Comparison of ENCODE assay signal across 1 cellular context in the genomic region with DNA sequence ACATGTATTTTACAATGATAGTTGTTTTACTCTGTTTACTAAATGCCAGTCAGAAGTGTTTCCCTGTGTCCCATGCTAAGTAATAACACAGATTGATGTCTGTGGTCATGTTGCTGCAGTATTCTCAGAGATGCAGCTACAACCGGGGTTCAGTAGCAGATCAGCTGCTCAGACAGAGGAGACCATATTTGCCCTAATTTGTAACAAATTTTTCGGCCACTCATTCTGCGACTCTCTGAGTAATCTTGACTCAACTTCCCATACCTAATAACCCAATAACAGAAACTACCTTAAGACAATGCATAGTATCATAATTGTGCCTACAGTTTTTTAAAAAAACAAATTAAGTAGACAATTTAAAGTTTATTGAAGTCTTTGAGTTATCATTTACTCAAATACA.
TF ChIP-seq lines count a peak whose summit lies in the region.

No MANE protein-coding gene starts in this region.

TF ChIP-seq in K562, 482 proteins besides CTCF, POLR2A, EP300 and RAD21 (continued from another document):
- TF ChIP-seq, protein P1, sequence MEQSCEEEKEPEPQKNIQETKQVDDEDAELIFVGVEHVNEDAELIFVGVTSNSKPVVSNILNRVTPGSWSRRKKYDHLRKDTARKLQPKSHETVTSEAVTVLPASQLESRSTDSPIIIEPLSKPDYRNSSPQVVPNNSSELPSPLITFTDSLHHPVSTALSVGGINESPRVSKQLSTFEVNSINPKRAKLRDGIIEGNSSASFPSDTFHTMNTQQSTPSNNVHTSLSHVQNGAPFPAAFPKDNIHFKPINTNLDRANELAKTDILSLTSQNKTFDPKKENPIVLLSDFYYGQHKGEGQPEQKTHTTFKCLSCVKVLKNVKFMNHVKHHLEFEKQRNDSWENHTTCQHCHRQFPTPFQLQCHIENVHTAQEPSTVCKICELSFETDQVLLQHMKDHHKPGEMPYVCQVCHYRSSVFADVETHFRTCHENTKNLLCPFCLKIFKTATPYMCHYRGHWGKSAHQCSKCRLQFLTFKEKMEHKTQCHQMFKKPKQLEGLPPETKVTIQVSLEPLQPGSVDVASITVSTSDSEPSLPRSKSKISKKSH (CRISPR knock-in tag; IDR thresholded peaks at IDR 0.05), result no peak
- TF ChIP-seq PRPF4 (IDR thresholded peaks at IDR 0.05; ENCODE audit: insufficient read depth, low read depth, low read length, poor library complexity, severe bottlenecking), result no peak
- TF ChIP-seq GABPB1 (CRISPR knock-in tag; IDR thresholded peaks at IDR 0.05), result no peak
- TF ChIP-seq ZNF24 (IDR thresholded peaks at IDR 0.05), result no peak
- TF ChIP-seq LCOR (CRISPR knock-in tag; IDR thresholded peaks at IDR 0.05), result no peak
- TF ChIP-seq E2F5 (CRISPR knock-in tag; IDR thresholded peaks at IDR 0.05), result no peak
- TF ChIP-seq ZNF507 (tag; conservative IDR thresholded peaks at IDR 0.05), result no peak
